ENCODE assay signal across 18 cellular contexts in genomic region chr2:24708537-24709152, GRCh38.
DNase-seq lines count a peak whose midpoint lies in the region; ATAC-seq and TF ChIP-seq lines count a peak whose summit lies in the region.
"Had no signal": no experiment of that assay in that cellular context is flagged by ENCODE, and none has a peak within 500 bp of the region (broad histone marks: within the 10 kb centered on the region; RNA-seq: fewer than 3 reads in every experiment).

No MANE protein-coding gene starts in this region.

- no peaks in the 10 kb centered on the region for H3K27me3 Mint-ChIP-seq in memory B cell
- H3K27me3 Mint-ChIP-seq: activated CD4-positive, alpha-beta memory T cell treated with anti-CD3 and anti-CD28 coated beads for 36 hours had no signal

- DNase-seq in DMS53 treated with DMSO at 0.1 percent for 48 hours (lab: John Stamatoyannopoulos, UW; ENCODE audit: unreplicated experiment) (peak; percentile 60), IMR-90 (peak; percentile 82), mammary epithelial cell (peak; percentile 38), memory B cell (ENCODE audit: low spot score in 2 of 2) (no peak), DMS 273 (lab: John Stamatoyannopoulos, UW; ENCODE audit: unreplicated experiment) (no peak), SHP77 (lab: John Stamatoyannopoulos, UW) (no peak), Peyer's patch (no peak)
- no peak for DNase-seq in activated CD8-positive, alpha-beta memory T cell treated with anti-CD3 and anti-CD28 coated beads, Interleukin-2, amount 50 U/mL, for 4 hours
- DNase-seq: activated CD4-positive, alpha-beta memory T cell treated with anti-CD3 and anti-CD28 coated beads for 36 hours; activated effector memory CD4-positive, alpha-beta T cell treated with Interleukin-2 at 50 U/mL for 16 hours; heart left ventricle; NCI-H2029 treated with DMSO at 0.1 percent for 48 hours; posterior cingulate gyrus; Right ventricle myocardium superior; stimulated activated CD4-positive, alpha-beta T cell treated with anti-CD3 and anti-CD28 coated beads, Interleukin-15, amount 100 ng/mL, for 24 hours; substantia nigra had no signal

- H3K9ac ChIP-seq in IMR-90 (ENCODE audit: low read depth, low read length) (no peak overlapping the region), mammary epithelial cell (ENCODE audit: insufficient read depth, low read length) (no peak overlapping the region)
- H3K9ac ChIP-seq: BLaER1 treated with 17β-estradiol and CSF1 and Interleukin-3, amounts not matched to agents 10 nM and 100 nM had no signal

- TF ChIP-seq CTCF in IMR-90 (conservative IDR thresholded peaks at IDR 0.05; ENCODE audit: low read depth, low read length) = no peak
- TF ChIP-seq CTCF in mammary epithelial cell (conservative IDR thresholded peaks at IDR 0.05 in 1 of 2, IDR thresholded peaks at IDR 0.05 in 1 of 2; ENCODE audit: extremely low read depth in 1 of 2, insufficient read depth in 1 of 2, low read depth in 1 of 2, low read length in 2 of 2) = no peak
- no peak for TF ChIP-seq CTCF in Peyer's patch (IDR thresholded peaks at IDR 0.05)

- no peaks in the 10 kb centered on the region for H3K79me1 ChIP-seq in IMR-90 (ENCODE audit: low read depth in 1 of 2, low read length in 2 of 2)

- TF ChIP-seq POLR2A in IMR-90 (IDR thresholded peaks at IDR 0.05; ENCODE audit: low read depth, low read length) (no peak), Peyer's patch (IDR thresholded peaks at IDR 0.05) (no peak)

- no peak overlapping the region for H3K18ac ChIP-seq in IMR-90 (ENCODE audit: low read depth, low read length)

- H2AK9ac ChIP-seq in IMR-90 (replicated peaks; ENCODE audit: low read depth, low read length, poor library complexity) = no peak overlapping the region

- no peak overlapping the region for H3K56ac ChIP-seq in IMR-90 (ENCODE audit: extremely low read depth, insufficient read depth, low read length)

- H3K4me2 ChIP-seq in IMR-90 (ENCODE audit: low read depth, low read length) (peak overlapping the region; percentile 58), mammary epithelial cell (ENCODE audit: insufficient read depth, low read depth, low read length) (no peak overlapping the region)
- H3K4me2 ChIP-seq: BLaER1 treated with 17β-estradiol and CSF1 and Interleukin-3, amounts not matched to agents 10 nM and 100 nM had no signal

- POLR2A ChIA-PET in IMR-90 (lab: Charles Lee; ENCODE audit: unreplicated experiment) = interaction anchor here (0.7 kb wide), 1 partner anchor 1325 kb away, joined by 3 read pairs; the partner anchor contains the start of gene RAB10

- no peak overlapping the region for H2BK5ac ChIP-seq in IMR-90 (ENCODE audit: low read depth, low read length, poor library complexity, severe bottlenecking)

- no peak overlapping the region for H2BK20ac ChIP-seq in IMR-90 (ENCODE audit: low read depth, low read length)

- H3K23ac ChIP-seq in IMR-90 (ENCODE audit: low read depth, low read length) = no peak overlapping the region; the same call in 1 of the 2 replicates

- no peaks in the 10 kb centered on the region for H4K20me1 ChIP-seq in IMR-90 (ENCODE audit: insufficient read depth, low read length)
- no peaks in the 10 kb centered on the region for H4K20me1 ChIP-seq in mammary epithelial cell (ENCODE audit: insufficient read depth, low read length)

- H3K27me3 ChIP-seq in IMR-90 (ENCODE audit: control insufficient read depth, insufficient read depth, low read length) (no peaks in the 10 kb centered on the region), mammary epithelial cell (ENCODE audit: insufficient read depth, low read length) (no peaks in the 10 kb centered on the region), Peyer's patch (no peaks in the 10 kb centered on the region)
- H3K27me3 ChIP-seq: ascending aorta; BLaER1 treated with 17β-estradiol and CSF1 and Interleukin-3, amounts not matched to agents 10 nM and 100 nM; heart left ventricle had no signal

- H3K9me1 ChIP-seq in IMR-90 (ENCODE audit: insufficient read depth, low read length) = 0 out of 2 replicates have a peak, but pooled peaks cover 2% of the 10 kb centered on the region

- peaks cover 7% of the 10 kb centered on the region; the same call in 1 of the 2 replicates for H3K36me3 ChIP-seq in IMR-90 (ENCODE audit: control insufficient read depth, insufficient read depth, low read length)
- no peaks in the 10 kb centered on the region for H3K36me3 ChIP-seq in mammary epithelial cell (ENCODE audit: insufficient read depth, low read length)
- peaks cover 0 to 52% (median 0%) of the 10 kb centered on the region in 3 donors for H3K36me3 ChIP-seq in Peyer's patch

- H4K5ac ChIP-seq in IMR-90 (ENCODE audit: low read depth, low read length) = no peak overlapping the region

- no peaks in the 10 kb centered on the region for H3K4me1 Mint-ChIP-seq in memory B cell

- H3K9me3 ChIP-seq in IMR-90 (ENCODE audit: control insufficient read depth, insufficient read depth, low read length) = no peaks in the 10 kb centered on the region
- H3K9me3 ChIP-seq in mammary epithelial cell (replicated peaks; ENCODE audit: insufficient read depth, low read length) = no peaks in the 10 kb centered on the region
- no peaks in the 10 kb centered on the region for H3K9me3 ChIP-seq in Peyer's patch
- H3K9me3 ChIP-seq: ascending aorta; BLaER1 treated with 17β-estradiol and CSF1 and Interleukin-3, amounts not matched to agents 10 nM and 100 nM; heart left ventricle had no signal

- peak overlapping the region; percentile 36 for H2BK120ac ChIP-seq in IMR-90 (ENCODE audit: low read depth, low read length)

- no peak overlapping the region for H3K14ac ChIP-seq in IMR-90 (replicated peaks; ENCODE audit: low read depth, low read length)

- no peak overlapping the region for H2BK15ac ChIP-seq in IMR-90 (ENCODE audit: low read depth, low read length)

- peak; percentile 90 for ATAC-seq in IMR-90 (ENCODE audit: low read depth)
- no peak for ATAC-seq in memory B cell (ENCODE audit: low read depth)
- ATAC-seq: heart left ventricle had no signal

- no peak overlapping the region for H3K4me3 Mint-ChIP-seq in memory B cell
- H3K4me3 Mint-ChIP-seq: activated CD4-positive, alpha-beta memory T cell treated with anti-CD3 and anti-CD28 coated beads for 36 hours had no signal

- no peaks in the 10 kb centered on the region for H3K9me3 Mint-ChIP-seq in memory B cell
- H3K9me3 Mint-ChIP-seq: activated CD4-positive, alpha-beta memory T cell treated with anti-CD3 and anti-CD28 coated beads for 36 hours had no signal

- WGBS in IMR-90 (ENCODE audit: extremely low coverage in 2 of 2, insufficient read length in 1 of 2), 2 experiments = 0% methylated on average over 2 of the region's 3 CpGs; no CpG with 5 or more reads in 1 of the 2 experiments
- WGBS in mammary epithelial cell (ENCODE audit: low coverage, missing lambda C conversion rate) = 73% methylated on average over 3 of the region's 3 CpGs

- in situ Hi-C loops in IMR-90 (cut with MboI; ENCODE audit: low sequenced_read_pairs) (no loop called here), mammary epithelial cell (cut with MboI; ENCODE audit: low sequenced_read_pairs in 2 of 2) (no loop called here)

- H3K79me2 ChIP-seq in mammary epithelial cell (ENCODE audit: insufficient read depth, low read length) = no peaks in the 10 kb centered on the region

- H2AK5ac ChIP-seq in IMR-90 (ENCODE audit: low read depth, low read length) = no peak overlapping the region

- no peak overlapping the region for H3K4me3 ChIP-seq in IMR-90 (ENCODE audit: insufficient read depth, low read depth, low read length)
- no peak overlapping the region for H3K4me3 ChIP-seq in mammary epithelial cell (replicated peaks in 1 of 3; ENCODE audit: insufficient read depth in 1 of 3, low read depth in 2 of 3, low read length in 3 of 3)
- H3K4me3 ChIP-seq in Peyer's patch = no peak overlapping the region
- H3K4me3 ChIP-seq: ascending aorta; BLaER1 treated with 17β-estradiol and CSF1 and Interleukin-3, amounts not matched to agents 10 nM and 100 nM; heart left ventricle had no signal

- intact Hi-C loops in IMR-90 (cut with micrococcal nuclease) = no loop called here
- intact Hi-C loops in mammary epithelial cell (cut with micrococcal nuclease) = no loop called here

- CTCF ChIA-PET in IMR-90 (lab: Yijun Ruan, JAX) (no interaction called here), mammary epithelial cell (lab: Charles Lee; ENCODE audit: low non-redundant PET) (no interaction called here)

- BruUV-seq in IMR-90 (replicated peaks; lab: Mats Ljungman, UMichigan) = no TSS peak
- BruUV-seq in mammary epithelial cell (replicated peaks; lab: Mats Ljungman, UMichigan) = no TSS peak

- H4K8ac ChIP-seq in IMR-90 (ENCODE audit: low read depth in 2 of 2, low read length in 2 of 2) = no peak overlapping the region

- no peak overlapping the region for H3K4ac ChIP-seq in IMR-90 (ENCODE audit: low read depth, low read length)

- H3K27ac Mint-ChIP-seq in memory B cell = peak overlapping the region; percentile 0
- H3K27ac Mint-ChIP-seq: activated CD4-positive, alpha-beta memory T cell treated with anti-CD3 and anti-CD28 coated beads for 36 hours had no signal

- TF ChIP-seq RAD21 in IMR-90 (IDR thresholded peaks at IDR 0.05; ENCODE audit: low read length) = no peak

- dilution Hi-C loops in IMR-90 (cut with HindIII; ENCODE audit: low sequenced_read_pairs, unreplicated experiment) = no loop called here
- dilution Hi-C loops in mammary epithelial cell (cut with HindIII; ENCODE audit: low sequenced_read_pairs) = no loop called here

- H2AFZ ChIP-seq in IMR-90 (replicated peaks; ENCODE audit: low read length, poor library complexity) (no peak overlapping the region), mammary epithelial cell (ENCODE audit: low read depth, low read length) (no peak overlapping the region)

- H3K4me1 ChIP-seq in IMR-90 (ENCODE audit: control insufficient read depth, insufficient read depth, low read length) (peaks cover 2% of the 10 kb centered on the region; the same call in 1 of the 2 replicates), mammary epithelial cell (ENCODE audit: insufficient read depth, low read length) (no peaks in the 10 kb centered on the region), Peyer's patch (no peaks in the 10 kb centered on the region)
- H3K4me1 ChIP-seq: ascending aorta; BLaER1 treated with 17β-estradiol and CSF1 and Interleukin-3, amounts not matched to agents 10 nM and 100 nM had no signal

- peaks cover 37% of the 10 kb centered on the region for H3K36me3 Mint-ChIP-seq in memory B cell

- H4K91ac ChIP-seq in IMR-90 (ENCODE audit: insufficient read depth, low read depth, low read length) = no peak overlapping the region

- H3K27ac ChIP-seq in IMR-90 (ENCODE audit: insufficient read depth, low read length) (no peak overlapping the region), mammary epithelial cell (ENCODE audit: insufficient read depth, low read depth, low read length) (no peak overlapping the region), Peyer's patch (no peak overlapping the region)
- H3K27ac ChIP-seq: ascending aorta; BLaER1 treated with 17β-estradiol and CSF1 and Interleukin-3, amounts not matched to agents 10 nM and 100 nM; heart left ventricle had no signal

TF ChIP-seq in IMR-90, 13 proteins besides CTCF, POLR2A, EP300 and RAD21 (continues in another document):
- TF ChIP-seq CEBPB (IDR thresholded peaks at IDR 0.05; ENCODE audit: low read depth, low read length) (peak; percentile 75), RCOR1 (IDR thresholded peaks at IDR 0.05; ENCODE audit: insufficient replicate concordance, low read length) (no peak), BHLHE40 (IDR thresholded peaks at IDR 0.05; ENCODE audit: low read depth, low read length) (peak; percentile 81), NFE2L2 (IDR thresholded peaks at IDR 0.05; ENCODE audit: low read depth, low read length) (no peak)

Comparison
In these comparisons a context has a peak if more than half of its experiments do, and no peak if none do; other contexts are left out.
1. DNase-seq: peak in DMS53 treated with DMSO at 0.1 percent for 48 hours (single experiment), IMR-90 (single experiment) and mammary epithelial cell (single experiment); none in memory B cell (0 of 2), activated CD8-positive, alpha-beta memory T cell treated with anti-CD3 and anti-CD28 coated beads, Interleukin-2, amount 50 U/mL, for 4 hours (single experiment), DMS 273 (single experiment), SHP77 (0 of 2) and Peyer's patch (0 of 3).